Comparison of ENCODE assay signal across 16 cellular contexts in the genomic region with DNA sequence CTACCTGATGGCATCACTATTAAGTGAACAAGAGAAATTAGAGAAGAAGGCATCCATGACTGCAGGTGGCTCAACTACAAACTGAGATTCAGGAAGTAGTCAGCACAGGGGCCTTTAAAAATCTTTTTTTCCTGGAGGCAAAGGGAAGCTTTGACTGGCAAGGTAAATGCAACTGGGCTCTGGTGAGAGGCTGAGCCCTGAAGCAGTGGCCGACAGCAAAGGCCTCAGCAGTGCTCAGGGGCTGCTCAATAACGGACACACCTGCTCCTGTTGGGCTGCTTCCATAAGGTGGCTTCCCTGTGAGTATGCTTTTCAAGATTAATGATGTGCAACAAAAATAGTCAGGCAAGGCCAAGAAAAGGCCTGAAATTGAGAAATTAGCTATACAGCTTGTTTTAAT.
"Had no signal": no experiment of that assay in that cellular context is flagged by ENCODE, and none has a peak within 500 bp of the region (broad histone marks: within the 10 kb centered on the region; RNA-seq: fewer than 3 reads in every experiment).

No MANE protein-coding gene starts in this region.

- H3K27ac Mint-ChIP-seq: activated naive CD8-positive, alpha-beta T cell; effector memory CD8-positive, alpha-beta T cell; natural killer cell; stimulated activated memory B cell treated with anti-CD40 and anti-IgM and Interleukin-4, amounts not matched to agents 10 μg/mL and 1 μg/mL and 100 μg/mL, for 72 hours had no signal

- H3K27ac ChIP-seq: cardiac muscle cell, lower lobe of right lung, sigmoid colon, testis, upper lobe of left lung, VCaP had no signal

- H3K36me3 Mint-ChIP-seq: activated naive CD8-positive, alpha-beta T cell; natural killer cell; stimulated activated memory B cell treated with anti-CD40 and anti-IgM and Interleukin-4, amounts not matched to agents 10 μg/mL and 1 μg/mL and 100 μg/mL, for 72 hours had no signal

- H3K9me3 Mint-ChIP-seq: stimulated activated memory B cell treated with anti-CD40 and anti-IgM and Interleukin-4, amounts not matched to agents 10 μg/mL and 1 μg/mL and 100 μg/mL, for 72 hours had no signal

- ATAC-seq: effector memory CD8-positive, alpha-beta T cell; lower lobe of right lung; natural killer cell; stimulated activated memory B cell treated with anti-CD40 and anti-IgM and Interleukin-4, amounts not matched to agents 10 μg/mL and 1 μg/mL and 100 μg/mL, for 72 hours had no signal

- H3K4me3 ChIP-seq: cardiac muscle cell, lower lobe of right lung, sigmoid colon, testis, upper lobe of left lung had no signal

- H3K4me3 Mint-ChIP-seq: activated naive CD8-positive, alpha-beta T cell; effector memory CD8-positive, alpha-beta T cell; natural killer cell; stimulated activated memory B cell treated with anti-CD40 and anti-IgM and Interleukin-4, amounts not matched to agents 10 μg/mL and 1 μg/mL and 100 μg/mL, for 72 hours had no signal

- H3K4me1 Mint-ChIP-seq: natural killer cell; stimulated activated memory B cell treated with anti-CD40 and anti-IgM and Interleukin-4, amounts not matched to agents 10 μg/mL and 1 μg/mL and 100 μg/mL, for 72 hours had no signal

- H3K4me1 ChIP-seq: lower lobe of right lung, sigmoid colon, testis, upper lobe of left lung had no signal

- H3K27me3 Mint-ChIP-seq: effector memory CD8-positive, alpha-beta T cell; stimulated activated memory B cell treated with anti-CD40 and anti-IgM and Interleukin-4, amounts not matched to agents 10 μg/mL and 1 μg/mL and 100 μg/mL, for 72 hours had no signal

- H3K27me3 ChIP-seq: cardiac muscle cell, sigmoid colon, testis, upper lobe of left lung had no signal

- H3K36me3 ChIP-seq: cardiac muscle cell, lower lobe of right lung, sigmoid colon, upper lobe of left lung had no signal

- H3K9me3 ChIP-seq: lower lobe of right lung, sigmoid colon, testis, upper lobe of left lung had no signal

- DNase-seq: activated CD4-positive, alpha-beta T cell treated with anti-CD3 and anti-CD28 coated beads for 1 hour; activated CD4-positive, alpha-beta T cell treated with anti-CD3 and anti-CD28 coated beads, Interleukin-2, amount 50 U/mL, for 4 hours; activated T-cell treated with anti-CD3 and anti-CD28 coated beads for 4 hours; effector memory CD8-positive, alpha-beta T cell; hypothalamus; lower lobe of right lung; natural killer cell; posterior cingulate gyrus; sigmoid colon; stimulated activated CD4-positive, alpha-beta T cell treated with anti-CD3 and anti-CD28 coated beads, Interleukin-4, amount 100 ng/mL, for 4 hours; upper lobe of left lung had no signal
